21 cellular contexts compared by ENCODE assay signal in the genomic region with DNA sequence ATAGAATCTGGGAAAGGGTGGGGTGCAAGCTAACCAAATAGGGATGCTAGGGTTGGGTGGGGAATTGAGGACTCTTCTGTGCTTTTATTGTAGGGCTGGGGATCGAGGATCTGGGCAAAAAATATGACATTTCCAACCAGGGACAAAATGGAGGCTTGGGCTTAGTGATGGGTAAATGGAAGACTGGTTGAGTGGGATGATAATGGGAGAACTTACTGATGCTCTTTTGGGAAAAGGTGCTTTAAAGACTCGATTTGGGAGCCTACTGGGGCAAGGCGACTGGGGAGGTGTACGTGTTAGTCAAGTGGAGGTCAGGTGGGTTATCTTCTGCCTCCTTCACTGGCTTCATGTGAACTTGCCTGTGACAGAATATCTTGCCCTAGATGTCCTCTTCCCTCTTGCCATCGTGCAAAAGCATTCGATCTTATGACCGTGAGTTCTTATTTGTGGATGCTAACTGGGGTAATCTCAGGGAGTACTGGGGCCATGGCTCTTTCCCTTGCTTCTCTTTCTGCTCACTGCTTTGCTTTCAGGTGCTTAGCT. TPM values are rescaled to one million over a fixed set of nuclear protein-coding genes. Genes with fewer than 3 reads are reported as not detected.
A peak's percentile ranks its signal among the peaks of the same experiment; 100 is the strongest.
DNase-seq lines count a peak whose midpoint lies in the region; ATAC-seq and TF ChIP-seq lines count a peak whose summit lies in the region.
"Had no signal": no experiment of that assay in that cellular context is flagged by ENCODE, and none has a peak within 500 bp of the region (broad histone marks: within the 10 kb centered on the region; RNA-seq: fewer than 3 reads in every experiment).

No MANE protein-coding gene starts in this region.

- CTCF ChIA-PET in activated CD4-positive, alpha-beta T cell treated with anti-CD3 and anti-CD28 coated beads for 36 hours (lab: Charles Lee), result interaction anchor here (0.7 to 1.4 kb wide), 4 partner anchors 8 to 49 kb away, joined by 3 to 4 read pairs (median 4); a partner anchor contains a TSS
- CTCF ChIA-PET in WTC11 (lab: Charles Lee), result no interaction called here

- H3K4me3 Mint-ChIP-seq in activated CD4-positive, alpha-beta T cell treated with anti-CD3 and anti-CD28 coated beads for 36 hours, result no peak overlapping the region
- no peak overlapping the region for H3K4me3 Mint-ChIP-seq in WTC11
- peak overlapping the region in 1 of 10 donors; percentile 8 for H3K4me3 Mint-ChIP-seq in naive thymus-derived CD8-positive, alpha-beta T cell
- H3K4me3 Mint-ChIP-seq: HFFc6 had no signal

- no peak for TF ChIP-seq EP300 in sigmoid colon (IDR thresholded peaks at IDR 0.05)

- DNase-seq in activated CD4-positive, alpha-beta T cell treated with anti-CD3 and anti-CD28 coated beads for 36 hours, result no peak
- DNase-seq in activated CD4-positive, alpha-beta T cell treated with anti-CD3 and anti-CD28 coated beads for 4 hours, result no peak
- no peak for DNase-seq in WTC11 (ENCODE audit: low spot score)
- DNase-seq in naive thymus-derived CD8-positive, alpha-beta T cell, result no peak
- DNase-seq in kidney glomerular epithelial cell (lab: John Stamatoyannopoulos, UW), result no peak
- no peak for DNase-seq in sigmoid colon
- DNase-seq: activated CD4-positive, alpha-beta T cell treated with anti-CD3 and anti-CD28 coated beads, Interleukin-2, amount 50 U/mL, for 1 hour; activated T-cell treated with anti-CD3 and anti-CD28 coated beads, Interleukin-2, amount 50 U/mL, for 1 hour; BE2C; dermis blood vessel endothelial cell; HFFc6; KG1; left cardiac atrium; MV-4-11; NCI-H187; NCI-H345; stimulated activated CD8-positive, alpha-beta memory T cell treated with anti-CD3 and anti-CD28 coated beads, Interleukin-4, amount 100 ng/mL, for 48 hours; testis had no signal

- H3K4me1 Mint-ChIP-seq in activated CD4-positive, alpha-beta T cell treated with anti-CD3 and anti-CD28 coated beads for 36 hours, result peaks cover 45% of the 10 kb centered on the region
- H3K4me1 Mint-ChIP-seq in WTC11, result no peaks in the 10 kb centered on the region
- H3K4me1 Mint-ChIP-seq in naive thymus-derived CD8-positive, alpha-beta T cell, result peaks cover 35 to 81% (median 72%) of the 10 kb centered on the region in 4 donors

- H3K27me3 Mint-ChIP-seq in activated CD4-positive, alpha-beta T cell treated with anti-CD3 and anti-CD28 coated beads for 36 hours, result no peaks in the 10 kb centered on the region
- no peaks in the 10 kb centered on the region for H3K27me3 Mint-ChIP-seq in WTC11 (ENCODE audit: low read depth)
- H3K27me3 Mint-ChIP-seq in naive thymus-derived CD8-positive, alpha-beta T cell, result no peaks in the 10 kb centered on the region

- ATAC-seq in activated CD4-positive, alpha-beta T cell treated with anti-CD3 and anti-CD28 coated beads for 36 hours, result no peak
- ATAC-seq in WTC11, result no peak
- no peak for ATAC-seq in naive thymus-derived CD8-positive, alpha-beta T cell
- ATAC-seq: left cardiac atrium had no signal

- peaks cover 31 to 70% (median 40%) of the 10 kb centered on the region in 4 donors for H3K36me3 ChIP-seq in sigmoid colon
- H3K36me3 ChIP-seq: breast epithelium had no signal

- H3K9me3 ChIP-seq in sigmoid colon, result no peaks in the 10 kb centered on the region
- H3K9me3 ChIP-seq: BE2C, breast epithelium, testis had no signal

- H3K27ac Mint-ChIP-seq in activated CD4-positive, alpha-beta T cell treated with anti-CD3 and anti-CD28 coated beads for 36 hours, result peak overlapping the region; percentile 8
- H3K27ac Mint-ChIP-seq in WTC11, result peak overlapping the region; percentile 17; the same call in 1 of the 2 replicates
- H3K27ac Mint-ChIP-seq in naive thymus-derived CD8-positive, alpha-beta T cell, result peak overlapping the region in 9 of 10 donors; percentile 0 to 83 (median 40)
- H3K27ac Mint-ChIP-seq: HFFc6 had no signal

- peaks cover 85% of the 10 kb centered on the region for H3K36me3 Mint-ChIP-seq in activated CD4-positive, alpha-beta T cell treated with anti-CD3 and anti-CD28 coated beads for 36 hours (ENCODE audit: low read depth)
- H3K36me3 Mint-ChIP-seq in WTC11, result peaks cover 79% of the 10 kb centered on the region
- peaks cover 0 to 87% (median 8%) of the 10 kb centered on the region in 3 donors for H3K36me3 Mint-ChIP-seq in naive thymus-derived CD8-positive, alpha-beta T cell

- no peaks in the 10 kb centered on the region for H3K9me3 Mint-ChIP-seq in activated CD4-positive, alpha-beta T cell treated with anti-CD3 and anti-CD28 coated beads for 36 hours (ENCODE audit: low read depth)
- H3K9me3 Mint-ChIP-seq in WTC11, result no peaks in the 10 kb centered on the region
- H3K9me3 Mint-ChIP-seq in naive thymus-derived CD8-positive, alpha-beta T cell, result no peaks in the 10 kb centered on the region
- H3K9me3 Mint-ChIP-seq: HFFc6 had no signal

- no peak overlapping the region for H3K4me3 ChIP-seq in sigmoid colon
- H3K4me3 ChIP-seq: breast epithelium, testis had no signal

- H3K27me3 ChIP-seq in sigmoid colon, result no peaks in the 10 kb centered on the region
- H3K27me3 ChIP-seq: BE2C, breast epithelium, testis had no signal

- no peak overlapping the region for H3K27ac ChIP-seq in sigmoid colon
- H3K27ac ChIP-seq: 22Rv1, breast epithelium, testis had no signal

- H3K4me1 ChIP-seq in sigmoid colon, result peaks cover 0 to 64% (median 50%) of the 10 kb centered on the region in 4 donors
- H3K4me1 ChIP-seq: BE2C had no signal

- no peak for TF ChIP-seq POLR2A in sigmoid colon (IDR thresholded peaks at IDR 0.05)

- 90 to 95% methylated on average over 7 of the region's 7 CpGs for WGBS in sigmoid colon, 2 donors

- intact Hi-C loops in activated CD4-positive, alpha-beta T cell treated with anti-CD3 and anti-CD28 coated beads for 36 hours (cut with DNase I, micrococcal nuclease), result no loop called here
- intact Hi-C loops in sigmoid colon (cut with DNase I), result no loop called here

- TF ChIP-seq CTCF in WTC11 (IDR thresholded peaks at IDR 0.05) (no peak), sigmoid colon (IDR thresholded peaks at IDR 0.05) (no peak)

- POLR2A ChIA-PET in activated CD4-positive, alpha-beta T cell treated with anti-CD3 and anti-CD28 coated beads for 36 hours (lab: Charles Lee), result interaction anchor here (1.0 to 12.1 kb wide), 4 partner anchors 9 to 49 kb away, joined by 3 to 98 read pairs (median 7); a partner anchor contains a TSS
- POLR2A ChIA-PET in WTC11 (lab: Charles Lee), result no interaction called here
- POLR2A ChIA-PET in naive thymus-derived CD8-positive, alpha-beta T cell (lab: Charles Lee), result interaction anchor here (0.8 to 1.0 kb wide), 2 partner anchors 10 to 17 kb away, joined by 3 read pairs; no protein-coding TSS in a partner anchor

TF ChIP-seq in WTC11, 78 proteins besides CTCF, POLR2A, EP300 and RAD21 (continues in another document):
- TF ChIP-seq, protein P1, sequence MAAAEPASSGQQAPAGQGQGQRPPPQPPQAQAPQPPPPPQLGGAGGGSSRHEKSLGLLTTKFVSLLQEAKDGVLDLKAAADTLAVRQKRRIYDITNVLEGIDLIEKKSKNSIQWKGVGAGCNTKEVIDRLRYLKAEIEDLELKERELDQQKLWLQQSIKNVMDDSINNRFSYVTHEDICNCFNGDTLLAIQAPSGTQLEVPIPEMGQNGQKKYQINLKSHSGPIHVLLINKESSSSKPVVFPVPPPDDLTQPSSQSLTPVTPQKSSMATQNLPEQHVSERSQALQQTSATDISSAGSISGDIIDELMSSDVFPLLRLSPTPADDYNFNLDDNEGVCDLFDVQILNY (CRISPR knock-in tag; IDR thresholded peaks at IDR 0.05), result no peak
- TF ChIP-seq, protein P2, sequence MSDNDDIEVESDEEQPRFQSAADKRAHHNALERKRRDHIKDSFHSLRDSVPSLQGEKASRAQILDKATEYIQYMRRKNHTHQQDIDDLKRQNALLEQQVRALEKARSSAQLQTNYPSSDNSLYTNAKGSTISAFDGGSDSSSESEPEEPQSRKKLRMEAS (CRISPR knock-in tag; IDR thresholded peaks at IDR 0.05), result no peak
- TF ChIP-seq NR2C2 (CRISPR knock-in tag; IDR thresholded peaks at IDR 0.05) (no peak), ZNF416 (CRISPR knock-in tag; IDR thresholded peaks at IDR 0.05) (no peak)

RNA-seq across cellular contexts. Expression of a gene that starts 10.4 kb away (rescaled TPM):
- 100 to 1,000 TPM; 104 to 122 TPM for total RNA-seq in activated CD4-positive, alpha-beta T cell treated with anti-CD3 and anti-CD28 coated beads for 36 hours
- total RNA-seq in WTC11 (2021), result 144 to 163 TPM (median 154 TPM) in 3 replicates
- total RNA-seq in naive thymus-derived CD8-positive, alpha-beta T cell, result 100 to 1,000 TPM; 213 to 232 TPM
- polyA plus RNA-seq in naive thymus-derived CD8-positive, alpha-beta T cell, result 100 to 1,000 TPM; 250 to 283 (median 262) TPM
- 100 to 1,000 TPM in 1 of 4 donors, 10 to 100 TPM in 3; 76.5 to 101 (median 86.2) TPM for total RNA-seq in sigmoid colon
- 100 to 1,000 TPM in 1 of 3 donors, 10 to 100 TPM in 2; 75.4 to 103 (median 98.8) TPM for polyA plus RNA-seq in sigmoid colon

RNA-seq across cellular contexts. Expression of a gene that starts 11.7 kb away (rescaled TPM):
- total RNA-seq in activated CD4-positive, alpha-beta T cell treated with anti-CD3 and anti-CD28 coated beads for 36 hours, result 100 to 1,000 TPM; 122 to 137 TPM
- total RNA-seq in WTC11 (2021), result 92.0 to 146 TPM (median 137 TPM) in 3 replicates
- total RNA-seq in naive thymus-derived CD8-positive, alpha-beta T cell, result 100 to 1,000 TPM; 182 to 194 TPM
- polyA plus RNA-seq in naive thymus-derived CD8-positive, alpha-beta T cell, result 10 to 100 TPM; 70.2 to 91.8 (median 83.3) TPM
- total RNA-seq in sigmoid colon, result 10 to 100 TPM; 23.7 to 51.8 (median 42.9) TPM
- 10 to 100 TPM; 10.8 to 54.0 (median 15.7) TPM for polyA plus RNA-seq in sigmoid colon

RNA-seq across cellular contexts. Expression of a gene that starts 35.1 kb away (rescaled TPM):
- 10 to 100 TPM; 16.3 to 24.0 TPM for total RNA-seq in activated CD4-positive, alpha-beta T cell treated with anti-CD3 and anti-CD28 coated beads for 36 hours
- total RNA-seq in WTC11 (2021) (35.9 to 47.3 TPM (median 41.7 TPM) in 3 replicates), sigmoid colon (10 to 100 TPM; 26.0 to 43.1 (median 40.5) TPM)
- 10 to 100 TPM; 57.2 to 59.1 TPM for total RNA-seq in naive thymus-derived CD8-positive, alpha-beta T cell
- polyA plus RNA-seq in naive thymus-derived CD8-positive, alpha-beta T cell, result 10 to 100 TPM; 39.2 to 53.4 (median 46.6) TPM
- polyA plus RNA-seq in sigmoid colon, result 10 to 100 TPM; 33.0 to 48.8 (median 44.6) TPM

RNA-seq across cellular contexts. Expression of a gene that starts 35.3 kb away (rescaled TPM):
- under 1 TPM; 0.09 to 0.14 TPM for total RNA-seq in activated CD4-positive, alpha-beta T cell treated with anti-CD3 and anti-CD28 coated beads for 36 hours
- total RNA-seq in WTC11 (2021), result 0.71 to 0.85 TPM (median 0.80 TPM) in 3 replicates
- under 1 TPM in 1 of 2 experiments, not detected in 1; 0.16 TPM for total RNA-seq in naive thymus-derived CD8-positive, alpha-beta T cell
- polyA plus RNA-seq in naive thymus-derived CD8-positive, alpha-beta T cell, result not detected
- total RNA-seq in sigmoid colon, result under 1 TPM in 3 of 4 donors, not detected in 1; 0.14 to 0.71 (median 0.16) TPM
- polyA plus RNA-seq in sigmoid colon, result under 1 TPM in 1 of 3 donors, not detected in 2; 0.28 TPM
- total RNA-seq: mesenteric fat pad had no signal

RNA-seq across cellular contexts. Expression of a gene that starts 49.6 kb away (rescaled TPM):
- total RNA-seq in activated CD4-positive, alpha-beta T cell treated with anti-CD3 and anti-CD28 coated beads for 36 hours, result 10 to 100 TPM; 14.7 to 14.8 TPM
- 14.1 to 21.3 TPM (median 20.3 TPM) in 3 replicates for total RNA-seq in WTC11 (2021)
- total RNA-seq in naive thymus-derived CD8-positive, alpha-beta T cell, result 10 to 100 TPM; 25.1 to 26.0 TPM
- 10 to 100 TPM in 2 of 3 donors, 1 to 10 TPM in 1; 7.7 to 12.3 (median 10.8) TPM for polyA plus RNA-seq in naive thymus-derived CD8-positive, alpha-beta T cell
- total RNA-seq in sigmoid colon, result 10 to 100 TPM; 14.0 to 30.7 (median 16.6) TPM
- polyA plus RNA-seq in sigmoid colon, result 10 to 100 TPM in 2 of 3 donors, 1 to 10 TPM in 1; 6.6 to 12.8 (median 10.4) TPM
